1 cellular context compared by ENCODE assay signal in genomic region chr7:39691821-39692220, GRCh38.
TF ChIP-seq lines count a peak whose summit lies in the region.

No MANE protein-coding gene starts in this region.

TF ChIP-seq in WTC11, 78 proteins besides CTCF, POLR2A, EP300 and RAD21 (continued from another document):
- TF ChIP-seq ERG (CRISPR knock-in tag; IDR thresholded peaks at IDR 0.05), result no peak
- TF ChIP-seq ZNF425 (CRISPR knock-in tag; conservative IDR thresholded peaks at IDR 0.05), result no peak
- TF ChIP-seq MXD4 (CRISPR knock-in tag; IDR thresholded peaks at IDR 0.05; ENCODE audit: borderline replicate concordance), result no peak
